8 cellular contexts compared by ENCODE assay signal in genomic region chr7:16753102-16753931, GRCh38. TPM values are rescaled to one million over a fixed set of nuclear protein-coding genes. Genes with fewer than 3 reads are reported as not detected.
A peak's percentile ranks its signal among the peaks of the same experiment; 100 is the strongest.
DNase-seq lines count a peak whose midpoint lies in the region; ATAC-seq and TF ChIP-seq lines count a peak whose summit lies in the region.

Gene TSPAN13 (plus strand): TSS chr7:16753755. CDS start chr7:16753968, 213 bp downstream.

- peaks cover 21% of the 10 kb centered on the region for H3K4me1 ChIP-seq in GM23338 (ENCODE audit: insufficient read depth)
- H3K4me1 ChIP-seq in SJCRH30, result no peaks in the 10 kb centered on the region
- H3K4me1 ChIP-seq in testis, result no peaks in the 10 kb centered on the region

- TF ChIP-seq CTCF in GM23338 (conservative IDR thresholded peaks at IDR 0.05; ENCODE audit: low read depth in 2 of 2), result no peak
- no peak for TF ChIP-seq CTCF in testis (IDR thresholded peaks at IDR 0.05)

- no peak for TF ChIP-seq POLR2A in testis (IDR thresholded peaks at IDR 0.05)

- peaks cover 9% of the 10 kb centered on the region for H3K27me3 Mint-ChIP-seq in GM23338 (ENCODE audit: insufficient read depth, low read depth, poor library complexity)
- peaks cover 24% of the 10 kb centered on the region for H3K27me3 Mint-ChIP-seq in activated naive CD8-positive, alpha-beta T cell treated with anti-CD3 and anti-CD28 coated beads, Interleukin-2, amount 10 ng/mL, durations not matched to agents 7 days and 5 days

- H3K4me3 ChIP-seq in GM23338 (peak within 1 kb of the TSS; percentile 86), SJCRH30 (peak within 1 kb of the TSS; percentile 61), testis (peak within 1 kb of the TSS; percentile 62 to 63)

- H4K20me1 ChIP-seq in GM23338 (replicated peaks; ENCODE audit: insufficient read depth), result peaks cover 14% of the 10 kb centered on the region

- peak within 1 kb of the TSS; percentile 96 for H2AFZ ChIP-seq in GM23338

- peaks cover 26% of the 10 kb centered on the region; the same call in 2 of the 3 replicates for H3K4me1 Mint-ChIP-seq in GM23338
- peaks cover 11% of the 10 kb centered on the region for H3K4me1 Mint-ChIP-seq in activated naive CD8-positive, alpha-beta T cell treated with anti-CD3 and anti-CD28 coated beads, Interleukin-2, amount 10 ng/mL, durations not matched to agents 7 days and 5 days

- H3F3A ChIP-seq in GM23338 (replicated peaks; ENCODE audit: low read depth), result no peaks in the 10 kb centered on the region

- H3K9me2 ChIP-seq in GM23338 (ENCODE audit: insufficient read depth), result no peaks in the 10 kb centered on the region

- H3K27ac Mint-ChIP-seq in GM23338, result peak within 1 kb of the TSS; percentile 85; the same call in 1 of the 2 replicates
- H3K27ac Mint-ChIP-seq in activated naive CD8-positive, alpha-beta T cell treated with anti-CD3 and anti-CD28 coated beads, Interleukin-2, amount 10 ng/mL, durations not matched to agents 7 days and 5 days, result no peak within 1 kb of the TSS

- H3K79me2 ChIP-seq in GM23338 (replicated peaks; ENCODE audit: insufficient read depth), result peaks cover 39% of the 10 kb centered on the region

- H3K36me3 ChIP-seq in GM23338 (ENCODE audit: insufficient read depth) (no peaks in the 10 kb centered on the region), SJCRH30 (no peaks in the 10 kb centered on the region), testis (ENCODE audit: low read depth, missing control alignments) (no peaks in the 10 kb centered on the region)

- H3K27ac ChIP-seq in GM23338 (ENCODE audit: low read depth) (peak within 1 kb of the TSS; percentile 34; the same call in 1 of the 2 replicates), SJCRH30 (no peak within 1 kb of the TSS), testis (peak within 1 kb of the TSS; percentile 53 to 72)

- H3K4me3 Mint-ChIP-seq in GM23338, result peak within 1 kb of the TSS; percentile 89
- H3K4me3 Mint-ChIP-seq in activated naive CD8-positive, alpha-beta T cell treated with anti-CD3 and anti-CD28 coated beads, Interleukin-2, amount 10 ng/mL, durations not matched to agents 7 days and 5 days, result peak within 1 kb of the TSS; percentile 83

- H3K27me3 ChIP-seq in GM23338 (ENCODE audit: insufficient read depth) (peaks cover 13% of the 10 kb centered on the region), SJCRH30 (no peaks in the 10 kb centered on the region), testis (no peaks in the 10 kb centered on the region)

- POLR2A ChIA-PET in activated naive CD8-positive, alpha-beta T cell treated with anti-CD3 and anti-CD28 coated beads, Interleukin-2, amount 10 ng/mL, durations not matched to agents 7 days and 5 days (lab: Charles Lee), result no interaction called here

- H3K9me3 ChIP-seq in SJCRH30 (replicated peaks), result no peaks in the 10 kb centered on the region
- H3K9me3 ChIP-seq in testis, result no peaks in the 10 kb centered on the region

- no peaks in the 10 kb centered on the region; the same call in 2 of the 3 replicates for H3K36me3 Mint-ChIP-seq in GM23338 (ENCODE audit: low read depth)
- no peaks in the 10 kb centered on the region for H3K36me3 Mint-ChIP-seq in activated naive CD8-positive, alpha-beta T cell treated with anti-CD3 and anti-CD28 coated beads, Interleukin-2, amount 10 ng/mL, durations not matched to agents 7 days and 5 days

- H3K4me2 ChIP-seq in GM23338, result peak within 1 kb of the TSS; percentile 95

- intact Hi-C loops in head of caudate nucleus (cut with DNase I), result no loop called here
- intact Hi-C loops in testis (cut with DNase I; ENCODE audit: low total_unique reads), result no loop called here

- no peaks in the 10 kb centered on the region; the same call in 2 of the 3 replicates for H3K9me3 Mint-ChIP-seq in GM23338
- no peaks in the 10 kb centered on the region for H3K9me3 Mint-ChIP-seq in activated naive CD8-positive, alpha-beta T cell treated with anti-CD3 and anti-CD28 coated beads, Interleukin-2, amount 10 ng/mL, durations not matched to agents 7 days and 5 days

- WGBS in testis, 2 donors, result 5 to 20% methylated on average over 10 to 40 of the region's 48 CpGs

- peak; percentile 93 for ATAC-seq in GM23338
- peak; percentile 96 for ATAC-seq in activated naive CD8-positive, alpha-beta T cell treated with anti-CD3 and anti-CD28 coated beads, Interleukin-2, amount 10 ng/mL, durations not matched to agents 7 days and 5 days (ENCODE audit: low read depth)

- DNase-seq in COLO829 (ENCODE audit: low spot score) (peak; percentile 78), GM23338 (ENCODE audit: low spot score) (peak; percentile 97), MV-4-11 (lab: John Stamatoyannopoulos, UW) (peak; percentile 31), SJCRH30 (peak; percentile 85 to 88), head of caudate nucleus (peak; percentile 55 to 93 (median 84)), nucleus accumbens (lab: John Stamatoyannopoulos, UW) (peak in 50 of 56 donors; percentile 5 to 90 (median 64)), testis (peak; percentile 93)
- DNase-seq in activated naive CD8-positive, alpha-beta T cell treated with anti-CD3 and anti-CD28 coated beads, Interleukin-2, amount 10 ng/mL, durations not matched to agents 7 days and 5 days, result peak; percentile 81

TF ChIP-seq in GM23338, 12 proteins besides CTCF, POLR2A, EP300 and RAD21:
- TF ChIP-seq EZH2 (IDR thresholded peaks at IDR 0.05; ENCODE audit: low read depth, unreplicated experiment) (no peak), POLR2AphosphoS5 (IDR thresholded peaks at IDR 0.05; ENCODE audit: low read depth) (peak; percentile 63), CREB1 (CRISPR knock-in tag; IDR thresholded peaks at IDR 0.05; ENCODE audit: low read depth) (peak; percentile 72), EZH2phosphoT487 (IDR thresholded peaks at IDR 0.05; ENCODE audit: unreplicated experiment) (no peak)

RNA-seq across cellular contexts. Expression of gene TSPAN13, which starts in this region (rescaled TPM):
- total RNA-seq in GM23338 (2014; rRNA removed; shearing (Covaris generic)), result 27.6 and 28.8 TPM in 2 replicates
- polyA plus RNA-seq in GM23338 (2016; fragmentation: Nextera tagmentation; extraction: Ambion mirVana) (40.9 and 42.5 TPM in 2 replicates), testis (ENCODE audit: insufficient read depth, low read depth, low replicate concordance) (10.0 TPM)
- 2.1 and 2.2 TPM in 2 replicates for total RNA-seq in SJCRH30 (2014; rRNA removed; shearing (Covaris generic))
- total RNA-seq in activated naive CD8-positive, alpha-beta T cell treated with anti-CD3 and anti-CD28 coated beads, Interleukin-2, amount 10 ng/mL, durations not matched to agents 7 days and 5 days, result under 1 TPM; 0.42 to 0.91 TPM
- 10 to 100 TPM; 10.6 to 13.0 TPM for total RNA-seq in testis

Comparison
In these comparisons a context has a peak if more than half of its experiments do, and no peak if none do; other contexts are left out.
1. Peak in DNase-seq and ATAC-seq in activated naive CD8-positive, alpha-beta T cell treated with anti-CD3 and anti-CD28 coated beads, Interleukin-2, amount 10 ng/mL, durations not matched to agents 7 days and 5 days; RNA of the gene not detected or under 1 TPM.
2. DNase-seq: peak in every context shown above with its lines; median percentile 97 in GM23338; 93 in testis; 86 in SJCRH30; 84 in head of caudate nucleus; 81 in activated naive CD8-positive, alpha-beta T cell treated with anti-CD3 and anti-CD28 coated beads, Interleukin-2, amount 10 ng/mL, durations not matched to agents 7 days and 5 days; 78 in COLO829; 64 in nucleus accumbens; 31 in MV-4-11.